ENCODE assay signal across 1 cellular context in genomic region chr22:45949258-45949870, GRCh38.
TF ChIP-seq lines count a peak whose summit lies in the region.

No MANE protein-coding gene starts in this region.

TF ChIP-seq in H1, 55 proteins besides CTCF, POLR2A, EP300 and RAD21:
- TF ChIP-seq CBX8 (IDR thresholded peaks at IDR 0.05; ENCODE audit: borderline replicate concordance, low read depth, low read length) = no peak
- no peak for TF ChIP-seq SIN3A (conservative IDR thresholded peaks at IDR 0.05 in 1 of 2, IDR thresholded peaks at IDR 0.05 in 1 of 2; ENCODE audit: low read depth in 1 of 2, low read length in 2 of 2)
